26 cellular contexts compared by ENCODE assay signal in genomic region chrX:97380200-97380599, GRCh38.
"Had no signal": no experiment of that assay in that cellular context is flagged by ENCODE, and none has a peak within 500 bp of the region (broad histone marks: within the 10 kb centered on the region; RNA-seq: fewer than 3 reads in every experiment).

No MANE protein-coding gene starts in this region.

- H3K36me3 ChIP-seq: breast epithelium, Peyer's patch, SJSA1, WERI-Rb-1 had no signal

- H3K27me3 Mint-ChIP-seq: activated CD8-positive, alpha-beta T cell treated with anti-CD3 and anti-CD28 coated beads for 36 hours; activated naive CD4-positive, alpha-beta T cell treated with anti-CD3 and anti-CD28 coated beads, Interleukin-2, amount 50 U/mL, for 24 hours; IgD-negative memory B cell had no signal

- H3K27ac ChIP-seq: breast epithelium, Peyer's patch, SJSA1, WERI-Rb-1 had no signal

- H3K4me1 ChIP-seq: breast epithelium, Peyer's patch, SJSA1 had no signal

- H3K9me3 ChIP-seq: breast epithelium, Peyer's patch, SJSA1 had no signal

- ATAC-seq: activated CD8-positive, alpha-beta T cell treated with anti-CD3 and anti-CD28 coated beads for 36 hours; T-cell had no signal

- H3K27me3 ChIP-seq: Peyer's patch, SJSA1 had no signal

- H3K4me1 Mint-ChIP-seq: activated naive CD4-positive, alpha-beta T cell treated with anti-CD3 and anti-CD28 coated beads, Interleukin-2, amount 50 U/mL, for 24 hours; T-cell had no signal

- H3K9me3 Mint-ChIP-seq: activated CD8-positive, alpha-beta T cell treated with anti-CD3 and anti-CD28 coated beads for 36 hours; activated naive CD4-positive, alpha-beta T cell treated with anti-CD3 and anti-CD28 coated beads, Interleukin-2, amount 50 U/mL, for 24 hours; activated T-helper 1 cell treated with anti-CD3 and anti-CD28 coated beads, Interleukin-12 subunit alpha, Interleukin-12 subunit beta, Interleukin-2, Interleukin-4 antibody, amounts not matched to agents 30 ng/mL and 10 ng/mL and 1 ng/mL, durations not matched to agents 14 hours and 24 hours and 36 hours; IgD-negative memory B cell; T-cell had no signal

- DNase-seq: activated CD4-positive, alpha-beta T cell treated with anti-CD3 and anti-CD28 coated beads for 4 hours; activated CD8-positive, alpha-beta memory T cell treated with anti-CD3 and anti-CD28 coated beads, Interleukin-2, amount 50 U/mL, for 48 hours; activated CD8-positive, alpha-beta T cell treated with anti-CD3 and anti-CD28 coated beads for 36 hours; activated effector memory CD4-positive, alpha-beta T cell treated with Interleukin-2 at 50 U/mL for 16 hours; activated naive CD4-positive, alpha-beta T cell; activated T-cell treated with anti-CD3 and anti-CD28 coated beads, Interleukin-2, amount 50 U/mL, for 1 hour; aorta; caudate nucleus; KG1; NCI-H1092; NCI-H1417; NCI-H2029; NCI-H2107; NCI-H345; NCI-H510A treated with DMSO at 0.1 percent for 48 hours; Peyer's patch; SHP77; T-cell; T-helper 2 cell; T1000; WERI-Rb-1 had no signal

- H3K4me3 ChIP-seq: breast epithelium, Peyer's patch, SJSA1 had no signal

- H3K27ac Mint-ChIP-seq: activated CD8-positive, alpha-beta T cell treated with anti-CD3 and anti-CD28 coated beads for 36 hours; activated naive CD4-positive, alpha-beta T cell treated with anti-CD3 and anti-CD28 coated beads, Interleukin-2, amount 50 U/mL, for 24 hours; activated T-helper 1 cell treated with anti-CD3 and anti-CD28 coated beads, Interleukin-12 subunit alpha, Interleukin-12 subunit beta, Interleukin-2, Interleukin-4 antibody, amounts not matched to agents 30 ng/mL and 10 ng/mL and 1 ng/mL, durations not matched to agents 14 hours and 24 hours and 36 hours; IgD-negative memory B cell; T-cell had no signal

- H3K4me3 Mint-ChIP-seq: activated CD8-positive, alpha-beta T cell treated with anti-CD3 and anti-CD28 coated beads for 36 hours; activated naive CD4-positive, alpha-beta T cell treated with anti-CD3 and anti-CD28 coated beads, Interleukin-2, amount 50 U/mL, for 24 hours; activated T-helper 1 cell treated with anti-CD3 and anti-CD28 coated beads, Interleukin-12 subunit alpha, Interleukin-12 subunit beta, Interleukin-2, Interleukin-4 antibody, amounts not matched to agents 30 ng/mL and 10 ng/mL and 1 ng/mL, durations not matched to agents 14 hours and 24 hours and 36 hours; IgD-negative memory B cell; T-cell had no signal
